In genomic region chrX:63750846-63751245, GRCh38 we compare ENCODE assay signal across 21 cellular contexts. TPM values are rescaled to one million over a fixed set of nuclear protein-coding genes. Genes with fewer than 3 reads are reported as not detected.
A peak's percentile ranks its signal among the peaks of the same experiment; 100 is the strongest.
DNase-seq lines count a peak whose midpoint lies in the region; ATAC-seq and TF ChIP-seq lines count a peak whose summit lies in the region.
"Had no signal": no experiment of that assay in that cellular context is flagged by ENCODE, and none has a peak within 500 bp of the region (broad histone marks: within the 10 kb centered on the region; RNA-seq: fewer than 3 reads in every experiment).

No MANE protein-coding gene starts in this region.

- H3K4me1 Mint-ChIP-seq in chondrocyte (ENCODE audit: low read depth) (peaks cover 76% of the 10 kb centered on the region), nephron (peaks cover 57% of the 10 kb centered on the region)

- H3K27me3 Mint-ChIP-seq in chondrocyte (ENCODE audit: low read depth) (no peaks in the 10 kb centered on the region), nephron (ENCODE audit: low read depth) (no peaks in the 10 kb centered on the region)
- H3K27me3 Mint-ChIP-seq: stimulated activated memory B cell treated with anti-CD40 and anti-IgM and Interleukin-4, amounts not matched to agents 10 μg/mL and 1 μg/mL and 100 μg/mL, for 72 hours had no signal

- H3K9me3 ChIP-seq in HAP-1 (no peaks in the 10 kb centered on the region), tibial nerve (no peaks in the 10 kb centered on the region), upper lobe of left lung (no peaks in the 10 kb centered on the region)
- H3K9me3 ChIP-seq: colonic mucosa, right atrium auricular region, spleen had no signal

- peak; percentile 70 for DNase-seq in D341Med (ENCODE audit: low spot score)
- DNase-seq in HAP-1 (ENCODE audit: low spot score in 2 of 2): peak; percentile 30 to 48
- DNase-seq in chondrocyte (ENCODE audit: low spot score): no peak
- no peak for DNase-seq in tibial nerve (ENCODE audit: low spot score in 2 of 2)
- DNase-seq in upper lobe of left lung: no peak
- DNase-seq in KG1 (lab: John Stamatoyannopoulos, UW): no peak
- DNase-seq: activated gamma-delta T cell treated with Interleukin-2 at 50 U/mL for 16 hours; activated T-cell treated with anti-CD3 and anti-CD28 coated beads, Interleukin-2, amount 50 U/mL, for 24 hours; Calu3; colonic mucosa; H9; kidney glomerular epithelial cell; NCI-H1048; spleen; stimulated activated CD4-positive, alpha-beta T cell treated with anti-CD3 and anti-CD28 coated beads, Interleukin-2, amount 100 ng/mL, for 48 hours had no signal

- H3K36me3 Mint-ChIP-seq in chondrocyte (ENCODE audit: low read depth) (no peaks in the 10 kb centered on the region), nephron (ENCODE audit: low read depth) (no peaks in the 10 kb centered on the region)
- H3K36me3 Mint-ChIP-seq: stimulated activated memory B cell treated with anti-CD40 and anti-IgM and Interleukin-4, amounts not matched to agents 10 μg/mL and 1 μg/mL and 100 μg/mL, for 72 hours had no signal

- H3K27me3 ChIP-seq in HAP-1 (ENCODE audit: low read depth) (no peaks in the 10 kb centered on the region), tibial nerve (peaks cover 0 to 6% of the 10 kb centered on the region in 2 donors), upper lobe of left lung (no peaks in the 10 kb centered on the region)
- H3K27me3 ChIP-seq: colonic mucosa, right atrium auricular region, spleen had no signal

- H3K9me3 Mint-ChIP-seq in chondrocyte (ENCODE audit: low read depth) (peaks cover 4% of the 10 kb centered on the region), nephron (peaks cover 3% of the 10 kb centered on the region)
- H3K9me3 Mint-ChIP-seq: activated T-cell treated with anti-CD3 and anti-CD28 coated beads, Interleukin-2, amount 50 U/mL, for 24 hours; stimulated activated memory B cell treated with anti-CD40 and anti-IgM and Interleukin-4, amounts not matched to agents 10 μg/mL and 1 μg/mL and 100 μg/mL, for 72 hours; T-helper 1 cell treated with Interleukin-12 subunit alpha and Interleukin-12 subunit beta and Interleukin-4 antibody, amounts not matched to agents 30 μg/mL and 1 μg/mL, for 36 hours had no signal

- no peak for TF ChIP-seq CTCF in chondrocyte (IDR thresholded peaks at IDR 0.05)
- no peak for TF ChIP-seq CTCF in nephron (IDR thresholded peaks at IDR 0.05; ENCODE audit: unreplicated experiment in 3 of 3)
- TF ChIP-seq CTCF in tibial nerve (IDR thresholded peaks at IDR 0.05): no peak
- no peak for TF ChIP-seq CTCF in upper lobe of left lung (IDR thresholded peaks at IDR 0.05)

- no peak for TF ChIP-seq EP300 in tibial nerve (IDR thresholded peaks at IDR 0.05)
- no peak for TF ChIP-seq EP300 in upper lobe of left lung (IDR thresholded peaks at IDR 0.05)

- H3K27ac Mint-ChIP-seq in chondrocyte (ENCODE audit: unreplicated experiment): peak overlapping the region; percentile 70
- H3K27ac Mint-ChIP-seq in nephron: peak overlapping the region; percentile 55 to 92 (median 84)
- H3K27ac Mint-ChIP-seq: activated T-cell treated with anti-CD3 and anti-CD28 coated beads, Interleukin-2, amount 50 U/mL, for 24 hours; stimulated activated memory B cell treated with anti-CD40 and anti-IgM and Interleukin-4, amounts not matched to agents 10 μg/mL and 1 μg/mL and 100 μg/mL, for 72 hours; T-helper 1 cell treated with Interleukin-12 subunit alpha and Interleukin-12 subunit beta and Interleukin-4 antibody, amounts not matched to agents 30 μg/mL and 1 μg/mL, for 36 hours had no signal

- peak overlapping the region in 1 of 4 donors; percentile 18 for H3K27ac ChIP-seq in tibial nerve
- H3K27ac ChIP-seq in upper lobe of left lung: no peak overlapping the region
- H3K27ac ChIP-seq: colonic mucosa, HL-60, spleen had no signal

- H3K4me3 Mint-ChIP-seq in chondrocyte (ENCODE audit: unreplicated experiment) (peak overlapping the region; percentile 11), nephron (peak overlapping the region in 2 of 3 experiments; percentile 44 to 79)
- H3K4me3 Mint-ChIP-seq: activated T-cell treated with anti-CD3 and anti-CD28 coated beads, Interleukin-2, amount 50 U/mL, for 24 hours; stimulated activated memory B cell treated with anti-CD40 and anti-IgM and Interleukin-4, amounts not matched to agents 10 μg/mL and 1 μg/mL and 100 μg/mL, for 72 hours; T-helper 1 cell treated with Interleukin-12 subunit alpha and Interleukin-12 subunit beta and Interleukin-4 antibody, amounts not matched to agents 30 μg/mL and 1 μg/mL, for 36 hours had no signal

- no peaks in the 10 kb centered on the region for H3K36me3 ChIP-seq in HAP-1 (replicated peaks)
- no peaks in the 10 kb centered on the region for H3K36me3 ChIP-seq in tibial nerve
- H3K36me3 ChIP-seq in upper lobe of left lung: no peaks in the 10 kb centered on the region
- H3K36me3 ChIP-seq: colonic mucosa, right atrium auricular region, spleen had no signal

- in situ Hi-C loops in HAP-1 (cut with MboI; ENCODE audit: low sequenced_read_pairs): no loop called here

- H3K4me3 ChIP-seq in HAP-1: no peak overlapping the region
- H3K4me3 ChIP-seq in tibial nerve: no peak overlapping the region
- H3K4me3 ChIP-seq in upper lobe of left lung: no peak overlapping the region
- H3K4me3 ChIP-seq: colonic mucosa, spleen had no signal

- no peak for TF ChIP-seq POLR2A in tibial nerve (IDR thresholded peaks at IDR 0.05)
- TF ChIP-seq POLR2A in upper lobe of left lung (IDR thresholded peaks at IDR 0.05): no peak

- ATAC-seq in upper lobe of left lung (ENCODE audit: low FRiP score in 2 of 2) (no peak), GM21528 (IDR thresholded peaks at IDR 0.05; ENCODE audit: low FRiP score, unreplicated experiment) (no peak)
- ATAC-seq: stimulated activated memory B cell treated with anti-CD40 and anti-IgM and Interleukin-4, amounts not matched to agents 10 μg/mL and 1 μg/mL and 100 μg/mL, for 72 hours had no signal

- WGBS in tibial nerve, 2 donors: 45% methylated on average over 2 of the region's 2 CpGs
- 64 to 75% methylated on average over 2 of the region's 2 CpGs for WGBS in upper lobe of left lung, 2 donors

- H3K4me1 ChIP-seq in HAP-1: peaks cover 21% of the 10 kb centered on the region
- peaks cover 0 to 40% (median 4%) of the 10 kb centered on the region in 4 donors for H3K4me1 ChIP-seq in tibial nerve
- H3K4me1 ChIP-seq in upper lobe of left lung: peaks cover 0 to 6% (median 4%) of the 10 kb centered on the region in 4 donors
- H3K4me1 ChIP-seq: colonic mucosa had no signal

RNA-seq across cellular contexts. Expression of gene ARHGEF9, which starts 34.2 kb away (rescaled TPM):
- total RNA-seq in chondrocyte: 51.1 to 56.4 TPM (median 55.9 TPM) in 3 replicates
- 10 to 100 TPM; 19.5 to 32.7 (median 25.9) TPM for total RNA-seq in tibial nerve
- total RNA-seq in upper lobe of left lung: 10 to 100 TPM; 11.7 to 43.0 (median 17.9) TPM

Comparison
In these comparisons a context has a peak if more than half of its experiments do, and no peak if none do; other contexts are left out.
1. DNase-seq: peak in D341Med (single experiment) and HAP-1 (2 of 2); none in chondrocyte (single experiment), tibial nerve (0 of 2), upper lobe of left lung (0 of 2) and KG1 (single experiment).